In genomic region chr6:39302669-39303424, GRCh38 we compare ENCODE assay signal across 8 cellular contexts. TPM values are rescaled to one million over a fixed set of nuclear protein-coding genes. Genes with fewer than 3 reads are reported as not detected.
DNase-seq lines count a peak whose midpoint lies in the region; ATAC-seq and TF ChIP-seq lines count a peak whose summit lies in the region.

No MANE protein-coding gene starts in this region.

- ATAC-seq in GM21381 (IDR thresholded peaks at IDR 0.05; ENCODE audit: unreplicated experiment), result peak; percentile 88
- ATAC-seq in stimulated activated naive CD8-positive, alpha-beta T cell treated with anti-CD3 and anti-CD28 coated beads, Interleukin-15, amount 100 ng/mL, for 72 hours, result peak; percentile 95

- CTCF ChIA-PET in CD8-positive, alpha-beta memory T cell (lab: Charles Lee), result interaction anchor here (0.7 to 15.5 kb wide), 37 partner anchors 8 to 434 kb away, joined by 3 to 269 read pairs (median 5); partner anchors contain the start of genes KCNK17 and KCNK5

- no peaks in the 10 kb centered on the region for H3K9me3 Mint-ChIP-seq in CD8-positive, alpha-beta memory T cell
- no peaks in the 10 kb centered on the region for H3K9me3 Mint-ChIP-seq in activated T-helper 2 cell treated with anti-CD3 and anti-CD28 coated beads, Interferon-gamma antibody, Interleukin-2, Interleukin-4, amounts not matched to agents 10 μg/mL and 5 μg/mL and 100 μg/mL, durations not matched to agents 14 hours and 24 hours and 36 hours
- H3K9me3 Mint-ChIP-seq in stimulated activated naive CD8-positive, alpha-beta T cell treated with anti-CD3 and anti-CD28 coated beads, Interleukin-15, amount 100 ng/mL, for 72 hours, result no peaks in the 10 kb centered on the region

- peaks cover 6 to 17% of the 10 kb centered on the region in 2 donors for H3K27me3 Mint-ChIP-seq in CD8-positive, alpha-beta memory T cell
- H3K27me3 Mint-ChIP-seq in activated T-helper 2 cell treated with anti-CD3 and anti-CD28 coated beads, Interferon-gamma antibody, Interleukin-2, Interleukin-4, amounts not matched to agents 10 μg/mL and 5 μg/mL and 100 μg/mL, durations not matched to agents 14 hours and 24 hours and 36 hours (ENCODE audit: low read depth), result peaks cover 4% of the 10 kb centered on the region
- H3K27me3 Mint-ChIP-seq in stimulated activated naive CD8-positive, alpha-beta T cell treated with anti-CD3 and anti-CD28 coated beads, Interleukin-15, amount 100 ng/mL, for 72 hours, result no peaks in the 10 kb centered on the region

- no peaks in the 10 kb centered on the region for H3K9me3 ChIP-seq in CD8-positive, alpha-beta memory T cell (ENCODE audit: low read length)
- H3K9me3 ChIP-seq in neutrophil, result no peaks in the 10 kb centered on the region

- H3K36me3 Mint-ChIP-seq in CD8-positive, alpha-beta memory T cell, result no peaks in the 10 kb centered on the region
- no peaks in the 10 kb centered on the region for H3K36me3 Mint-ChIP-seq in activated T-helper 2 cell treated with anti-CD3 and anti-CD28 coated beads, Interferon-gamma antibody, Interleukin-2, Interleukin-4, amounts not matched to agents 10 μg/mL and 5 μg/mL and 100 μg/mL, durations not matched to agents 14 hours and 24 hours and 36 hours (ENCODE audit: low read depth)

- no peak overlapping the region for H3K27ac ChIP-seq in CD8-positive, alpha-beta memory T cell (ENCODE audit: low read depth, low read length)
- H3K27ac ChIP-seq in neutrophil, result no peak overlapping the region

- H3K4me1 Mint-ChIP-seq in CD8-positive, alpha-beta memory T cell, result peaks cover 5 to 11% (median 5%) of the 10 kb centered on the region in 3 donors
- H3K4me1 Mint-ChIP-seq in activated T-helper 2 cell treated with anti-CD3 and anti-CD28 coated beads, Interferon-gamma antibody, Interleukin-2, Interleukin-4, amounts not matched to agents 10 μg/mL and 5 μg/mL and 100 μg/mL, durations not matched to agents 14 hours and 24 hours and 36 hours (ENCODE audit: low read depth), result peaks cover 8% of the 10 kb centered on the region
- H3K4me1 Mint-ChIP-seq in stimulated activated naive CD8-positive, alpha-beta T cell treated with anti-CD3 and anti-CD28 coated beads, Interleukin-15, amount 100 ng/mL, for 72 hours, result peaks cover 11% of the 10 kb centered on the region

- peak; percentile 72 to 89 (median 73) for DNase-seq in CD8-positive, alpha-beta memory T cell
- DNase-seq in KG1 (lab: John Stamatoyannopoulos, UW) (peak; percentile 73), RPMI8226 (peak; percentile 81), fibroblast of villous mesenchyme (ENCODE audit: low read depth) (peak; percentile 52)
- DNase-seq in activated T-helper 2 cell treated with anti-CD3 and anti-CD28 coated beads, Interferon-gamma antibody, Interleukin-2, Interleukin-4, amounts not matched to agents 10 μg/mL and 5 μg/mL and 100 μg/mL, durations not matched to agents 14 hours and 24 hours and 36 hours (ENCODE audit: low spot score), result peak; percentile 77
- DNase-seq in stimulated activated naive CD8-positive, alpha-beta T cell treated with anti-CD3 and anti-CD28 coated beads, Interleukin-15, amount 100 ng/mL, for 72 hours, result peak; percentile 84 to 86

- peak overlapping the region in 6 of 7 donors; percentile 71 to 85 (median 76) for H3K4me3 Mint-ChIP-seq in CD8-positive, alpha-beta memory T cell
- peak overlapping the region; percentile 40 for H3K4me3 Mint-ChIP-seq in activated T-helper 2 cell treated with anti-CD3 and anti-CD28 coated beads, Interferon-gamma antibody, Interleukin-2, Interleukin-4, amounts not matched to agents 10 μg/mL and 5 μg/mL and 100 μg/mL, durations not matched to agents 14 hours and 24 hours and 36 hours (ENCODE audit: low read depth)
- H3K4me3 Mint-ChIP-seq in stimulated activated naive CD8-positive, alpha-beta T cell treated with anti-CD3 and anti-CD28 coated beads, Interleukin-15, amount 100 ng/mL, for 72 hours, result peak overlapping the region; percentile 53 to 58

- intact Hi-C loops in activated T-helper 2 cell treated with anti-CD3 and anti-CD28 coated beads, Interferon-gamma antibody, Interleukin-2, Interleukin-4, amounts not matched to agents 10 μg/mL and 5 μg/mL and 100 μg/mL, durations not matched to agents 14 hours and 24 hours and 36 hours (cut with micrococcal nuclease), result loop anchor here (1.0 to 2.0 kb wide), 5 partner anchors 74 to 430 kb away; partner anchors contain the start of gene KCNK5

- no peaks in the 10 kb centered on the region for H3K36me3 ChIP-seq in CD8-positive, alpha-beta memory T cell (ENCODE audit: insufficient read depth, low read length)
- H3K36me3 ChIP-seq in neutrophil, result no peaks in the 10 kb centered on the region

- peak overlapping the region; percentile 40 for H3K4me3 ChIP-seq in CD8-positive, alpha-beta memory T cell (ENCODE audit: low read length)
- H3K4me3 ChIP-seq in fibroblast of villous mesenchyme (ENCODE audit: low read depth, low read length) (no peak overlapping the region), neutrophil (ENCODE audit: low read depth in 1 of 2, low read length in 1 of 2) (no peak overlapping the region)

- POLR2A ChIA-PET in CD8-positive, alpha-beta memory T cell (lab: Charles Lee), result interaction anchor here (0.8 to 1.6 kb wide), 2 partner anchors 137 to 427 kb away, joined by 3 to 4 read pairs; no protein-coding TSS in a partner anchor

- H3K27me3 ChIP-seq in CD8-positive, alpha-beta memory T cell (ENCODE audit: insufficient read depth, low read length, poor library complexity, severe bottlenecking), result no peaks in the 10 kb centered on the region
- no peaks in the 10 kb centered on the region for H3K27me3 ChIP-seq in neutrophil

- TF ChIP-seq CTCF in fibroblast of villous mesenchyme (IDR thresholded peaks at IDR 0.05; ENCODE audit: insufficient read depth, low read depth, low read length), result peak; percentile 80
- TF ChIP-seq CTCF in neutrophil (IDR thresholded peaks at IDR 0.05), result peak; percentile 26

- H3K27ac Mint-ChIP-seq in CD8-positive, alpha-beta memory T cell, result peak overlapping the region in 4 of 8 donors; percentile 11 to 91 (median 36)
- H3K27ac Mint-ChIP-seq in activated T-helper 2 cell treated with anti-CD3 and anti-CD28 coated beads, Interferon-gamma antibody, Interleukin-2, Interleukin-4, amounts not matched to agents 10 μg/mL and 5 μg/mL and 100 μg/mL, durations not matched to agents 14 hours and 24 hours and 36 hours, result peak overlapping the region; percentile 20
- H3K27ac Mint-ChIP-seq in stimulated activated naive CD8-positive, alpha-beta T cell treated with anti-CD3 and anti-CD28 coated beads, Interleukin-15, amount 100 ng/mL, for 72 hours, result peak overlapping the region in 1 of 2 donors; percentile 27

- H3K4me1 ChIP-seq in CD8-positive, alpha-beta memory T cell (ENCODE audit: insufficient read depth, low read length), result peaks cover 6% of the 10 kb centered on the region
- peaks cover 0 to 6% of the 10 kb centered on the region in 2 experiments for H3K4me1 ChIP-seq in neutrophil (ENCODE audit: control insufficient read depth in 1 of 2, insufficient read depth in 1 of 2, low read depth in 1 of 2, low read length in 1 of 2)

RNA-seq across cellular contexts. Expression of gene KCNK17, which starts 11.4 kb away (rescaled TPM):
- total RNA-seq in CD8-positive, alpha-beta memory T cell, result not detected
- not detected for polyA plus RNA-seq in CD8-positive, alpha-beta memory T cell
- not detected in 2 replicates for total RNA-seq in activated T-helper 2 cell treated with anti-CD3 and anti-CD28 coated beads, Interferon-gamma antibody, Interleukin-2, Interleukin-4, amounts not matched to agents 10 μg/mL and 5 μg/mL and 100 μg/mL, durations not matched to agents 14 hours and 24 hours and 36 hours
- total RNA-seq in fibroblast of villous mesenchyme, result not detected in 2 replicates

RNA-seq across cellular contexts. Expression of gene KCNK16, which starts 19.7 kb away (rescaled TPM):
- total RNA-seq in CD8-positive, alpha-beta memory T cell, result not detected
- not detected for polyA plus RNA-seq in CD8-positive, alpha-beta memory T cell
- total RNA-seq in activated T-helper 2 cell treated with anti-CD3 and anti-CD28 coated beads, Interferon-gamma antibody, Interleukin-2, Interleukin-4, amounts not matched to agents 10 μg/mL and 5 μg/mL and 100 μg/mL, durations not matched to agents 14 hours and 24 hours and 36 hours, result not detected in 2 replicates
- not detected in 2 replicates for total RNA-seq in fibroblast of villous mesenchyme
